Comparison of ENCODE assay signal across 2 cellular contexts in genomic region chr20:50381053-50381732, GRCh38.
TF ChIP-seq lines count a peak whose summit lies in the region.

No MANE protein-coding gene starts in this region.

TF ChIP-seq in SK-N-SH, 30 proteins besides CTCF, POLR2A, EP300 and RAD21 (continued from another document):
- TF ChIP-seq IRF3 (IDR thresholded peaks at IDR 0.05; ENCODE audit: low read depth, low read length) (no peak), TEAD4 (IDR thresholded peaks at IDR 0.05; ENCODE audit: borderline replicate concordance, insufficient read depth) (no peak), MAX (IDR thresholded peaks at IDR 0.05; ENCODE audit: low read depth) (no peak), USF2 (IDR thresholded peaks at IDR 0.05; ENCODE audit: borderline replicate concordance, low read depth, low read length) (no peak), RCOR1 (IDR thresholded peaks at IDR 0.05; ENCODE audit: low read length) (no peak), FOXM1 (IDR thresholded peaks at IDR 0.05; ENCODE audit: low read depth) (no peak), JUND (IDR thresholded peaks at IDR 0.05) (no peak), RXRA (IDR thresholded peaks at IDR 0.05; ENCODE audit: borderline replicate concordance, low read depth) (no peak), REST (IDR thresholded peaks at IDR 0.05; ENCODE audit: low read depth, low read length) (no peak), CHD2 (IDR thresholded peaks at IDR 0.05; ENCODE audit: low read length, partially characterized antibody) (no peak), SIN3A (IDR thresholded peaks at IDR 0.05; ENCODE audit: borderline replicate concordance, low read depth, low read length) (no peak)

TF ChIP-seq in GM23338, 12 proteins besides CTCF, POLR2A, EP300 and RAD21:
- TF ChIP-seq ZNF462 (CRISPR knock-in tag; IDR thresholded peaks at IDR 0.05) = no peak
- no peak for TF ChIP-seq POLR2AphosphoS5 (IDR thresholded peaks at IDR 0.05; ENCODE audit: low read depth)
- TF ChIP-seq ZNF114 (CRISPR knock-in tag; IDR thresholded peaks at IDR 0.05) = no peak
- TF ChIP-seq JUNB (IDR thresholded peaks at IDR 0.05; ENCODE audit: unreplicated experiment) = no peak
- TF ChIP-seq NANOG (IDR thresholded peaks at IDR 0.05; ENCODE audit: borderline replicate concordance) = no peak
- no peak for TF ChIP-seq EZH2 (IDR thresholded peaks at IDR 0.05; ENCODE audit: low read depth, unreplicated experiment)
- no peak for TF ChIP-seq REST (IDR thresholded peaks at IDR 0.05; ENCODE audit: unreplicated experiment)
- no peak for TF ChIP-seq ZNF331 (CRISPR knock-in tag; IDR thresholded peaks at IDR 0.05; ENCODE audit: low read depth)
- TF ChIP-seq STAT1 (IDR thresholded peaks at IDR 0.05; ENCODE audit: unreplicated experiment) = no peak
- no peak for TF ChIP-seq CREB1 (CRISPR knock-in tag; IDR thresholded peaks at IDR 0.05; ENCODE audit: low read depth)
- no peak for TF ChIP-seq EZH2phosphoT487 (IDR thresholded peaks at IDR 0.05; ENCODE audit: unreplicated experiment)
- TF ChIP-seq ETS1 (IDR thresholded peaks at IDR 0.05) = no peak
